In the genomic region with DNA sequence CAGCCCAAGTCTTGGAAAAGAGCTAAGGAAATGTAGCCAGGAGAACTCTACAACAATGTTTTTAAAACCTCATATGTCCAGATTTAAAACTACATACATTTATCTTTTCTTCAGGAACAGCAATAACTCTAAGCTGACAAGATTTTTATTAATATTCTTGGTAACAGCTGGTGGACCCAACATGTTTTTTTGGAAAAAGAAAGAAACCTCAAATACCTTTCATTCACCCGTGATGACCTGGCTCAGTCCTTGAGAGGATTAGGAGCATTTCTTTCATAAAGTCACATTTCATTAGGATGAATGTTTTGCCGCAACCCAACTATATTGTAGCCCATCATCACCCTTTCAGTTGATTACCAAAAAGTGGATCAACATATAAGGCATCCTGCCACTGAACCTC, we compare ENCODE assay signal across 26 cellular contexts.
"Had no signal": no experiment of that assay in that cellular context is flagged by ENCODE, and none has a peak within 500 bp of the region (broad histone marks: within the 10 kb centered on the region; RNA-seq: fewer than 3 reads in every experiment).

No MANE protein-coding gene starts in this region.

- H3K27me3 ChIP-seq: left lung, neutrophil, pancreas, right atrium auricular region, thyroid gland, upper lobe of right lung had no signal

- H3K4me1 ChIP-seq: left lung, pancreas, thyroid gland, upper lobe of right lung had no signal

- H3K9me3 ChIP-seq: left lung, neutrophil, pancreas, psoas muscle, right atrium auricular region, thyroid gland, upper lobe of right lung had no signal

- H3K36me3 Mint-ChIP-seq: activated naive CD8-positive, alpha-beta T cell treated with anti-CD3 and anti-CD28 coated beads, Interleukin-2, amount 10 ng/mL, durations not matched to agents 7 days and 5 days; mesothelial cell of epicardium; natural killer cell treated with Interleukin-12 subunit alpha and Interleukin-12 subunit beta and Interleukin-15 and Interleukin-18, amount 100 ng/mL, for 72 hours; WTC11 had no signal

- DNase-seq: activated CD4-positive, alpha-beta T cell treated with anti-CD3 and anti-CD28 coated beads for 36 hours; activated CD4-positive, alpha-beta T cell treated with anti-CD3 and anti-CD28 coated beads, Interleukin-2, amount 50 U/mL, for 4 hours; activated CD8-positive, alpha-beta memory T cell treated with anti-CD3 and anti-CD28 coated beads for 24 hours; activated CD8-positive, alpha-beta memory T cell treated with anti-CD3 and anti-CD28 coated beads, Interleukin-2, amount 50 U/mL, for 4 hours; activated naive CD4-positive, alpha-beta T cell treated with Interleukin-2 at 50 U/mL for 16 hours; activated naive CD8-positive, alpha-beta T cell treated with anti-CD3 and anti-CD28 coated beads, Interleukin-2, amount 10 ng/mL, durations not matched to agents 7 days and 5 days; activated T-cell treated with anti-CD3 and anti-CD28 coated beads, Interleukin-2, amount 50 U/mL, for 4 hours; central memory CD4-positive, alpha-beta T cell; effector memory CD4-positive, alpha-beta T cell; kidney glomerular epithelial cell; left lung; pancreas; psoas muscle; stimulated activated CD4-positive, alpha-beta T cell treated with anti-CD3 and anti-CD28 coated beads, Interleukin-12 subunit alpha, Interleukin-12 subunit beta, amount 100 ng/mL, for 4 hours; stimulated activated CD4-positive, alpha-beta T cell treated with anti-CD3 and anti-CD28 coated beads, Interleukin-4, amount 100 ng/mL, for 4 hours; stimulated activated naive CD8-positive, alpha-beta T cell treated with anti-CD3 and anti-CD28 coated beads, Interleukin-15, Interleukin-2, amounts not matched to agents 100 U/mL and 50 U/mL, for 24 hours; T1000; thyroid gland; upper lobe of right lung had no signal

- H3K4me3 Mint-ChIP-seq: activated CD4-positive, alpha-beta T cell treated with anti-CD3 and anti-CD28 coated beads for 36 hours; activated naive CD8-positive, alpha-beta T cell treated with anti-CD3 and anti-CD28 coated beads, Interleukin-2, amount 10 ng/mL, durations not matched to agents 7 days and 5 days; activated T-cell treated with anti-CD3 and anti-CD28 coated beads, Interleukin-2, amount 50 U/mL, for 4 hours; mesothelial cell of epicardium; natural killer cell treated with Interleukin-12 subunit alpha and Interleukin-12 subunit beta and Interleukin-15 and Interleukin-18, amount 100 ng/mL, for 72 hours; T-helper 1 cell treated with Interleukin-12 subunit alpha and Interleukin-12 subunit beta and Interleukin-4 antibody, amounts not matched to agents 30 μg/mL and 1 μg/mL, for 36 hours; WTC11 had no signal

- H3K27ac ChIP-seq: left lung, neutrophil, pancreas, psoas muscle, right atrium auricular region, thyroid gland, upper lobe of right lung had no signal

- ATAC-seq: activated CD4-positive, alpha-beta T cell treated with anti-CD3 and anti-CD28 coated beads for 36 hours; activated T-cell treated with anti-CD3 and anti-CD28 coated beads, Interleukin-2, amount 50 U/mL, for 4 hours; left lung; natural killer cell treated with Interleukin-12 subunit alpha and Interleukin-12 subunit beta and Interleukin-15 and Interleukin-18, amount 100 ng/mL, for 72 hours; pancreas; psoas muscle; stimulated activated naive CD8-positive, alpha-beta T cell treated with anti-CD3 and anti-CD28 coated beads, Interleukin-15, Interleukin-2, amounts not matched to agents 100 U/mL and 50 U/mL, for 24 hours; upper lobe of right lung; WTC11 had no signal

- H3K4me3 ChIP-seq: left lung, lung, pancreas, psoas muscle, right atrium auricular region, thyroid gland, upper lobe of right lung had no signal

- H3K4me1 Mint-ChIP-seq: activated CD4-positive, alpha-beta T cell treated with anti-CD3 and anti-CD28 coated beads for 36 hours; activated naive CD8-positive, alpha-beta T cell treated with anti-CD3 and anti-CD28 coated beads, Interleukin-2, amount 10 ng/mL, durations not matched to agents 7 days and 5 days had no signal

- H3K9me3 Mint-ChIP-seq: activated naive CD8-positive, alpha-beta T cell treated with anti-CD3 and anti-CD28 coated beads, Interleukin-2, amount 10 ng/mL, durations not matched to agents 7 days and 5 days; activated T-cell treated with anti-CD3 and anti-CD28 coated beads, Interleukin-2, amount 50 U/mL, for 4 hours; mesothelial cell of epicardium; natural killer cell treated with Interleukin-12 subunit alpha and Interleukin-12 subunit beta and Interleukin-15 and Interleukin-18, amount 100 ng/mL, for 72 hours; T-helper 1 cell treated with Interleukin-12 subunit alpha and Interleukin-12 subunit beta and Interleukin-4 antibody, amounts not matched to agents 30 μg/mL and 1 μg/mL, for 36 hours; WTC11 had no signal

- H3K36me3 ChIP-seq: left lung, neutrophil, pancreas, right atrium auricular region, thyroid gland, upper lobe of right lung had no signal

- H3K27ac Mint-ChIP-seq: activated CD4-positive, alpha-beta T cell treated with anti-CD3 and anti-CD28 coated beads for 36 hours; activated naive CD8-positive, alpha-beta T cell treated with anti-CD3 and anti-CD28 coated beads, Interleukin-2, amount 10 ng/mL, durations not matched to agents 7 days and 5 days; mesothelial cell of epicardium; natural killer cell treated with Interleukin-12 subunit alpha and Interleukin-12 subunit beta and Interleukin-15 and Interleukin-18, amount 100 ng/mL, for 72 hours; T-helper 1 cell treated with Interleukin-12 subunit alpha and Interleukin-12 subunit beta and Interleukin-4 antibody, amounts not matched to agents 30 μg/mL and 1 μg/mL, for 36 hours; WTC11 had no signal
